In the genomic region with DNA sequence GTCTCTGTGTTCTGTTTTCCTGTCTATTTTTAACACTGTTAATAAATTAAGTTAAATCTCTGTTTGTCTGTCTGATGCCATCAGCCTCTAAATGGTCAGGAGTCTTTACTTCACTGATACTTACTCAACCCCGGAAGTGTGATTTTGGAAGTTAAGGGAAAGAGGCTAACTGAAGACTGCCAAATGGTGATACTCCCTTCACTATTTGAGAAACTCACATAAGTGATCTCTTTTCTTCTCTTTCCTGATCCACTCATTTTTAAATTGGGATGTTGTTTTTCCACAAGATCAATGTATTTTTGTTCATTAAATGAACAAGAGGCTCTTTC, we compare ENCODE assay signal across 15 cellular contexts. TPM values are rescaled to one million over a fixed set of nuclear protein-coding genes. Genes with fewer than 3 reads are reported as not detected.
DNase-seq lines count a peak whose midpoint lies in the region; ATAC-seq and TF ChIP-seq lines count a peak whose summit lies in the region.
"Had no signal": no experiment of that assay in that cellular context is flagged by ENCODE, and none has a peak within 500 bp of the region (broad histone marks: within the 10 kb centered on the region; RNA-seq: fewer than 3 reads in every experiment).

No MANE protein-coding gene starts in this region.

- H3K36me3 Mint-ChIP-seq in central memory CD8-positive, alpha-beta T cell (ENCODE audit: insufficient read depth) = peaks cover 7% of the 10 kb centered on the region

- H3K27me3 ChIP-seq in SK-N-SH (ENCODE audit: insufficient read depth) = no peaks in the 10 kb centered on the region
- no peaks in the 10 kb centered on the region for H3K27me3 ChIP-seq in thyroid gland

- no peak for TF ChIP-seq POLR2A in thyroid gland (IDR thresholded peaks at IDR 0.05)

- peak overlapping the region; percentile 68 for H3K4me3 Mint-ChIP-seq in central memory CD8-positive, alpha-beta T cell
- H3K4me3 Mint-ChIP-seq: endodermal cell had no signal

- H4K20me1 ChIP-seq in SK-N-SH (ENCODE audit: insufficient read depth) = no peaks in the 10 kb centered on the region

- H3K9me3 ChIP-seq in SK-N-SH = no peaks in the 10 kb centered on the region
- no peaks in the 10 kb centered on the region for H3K9me3 ChIP-seq in mesodermal cell (ENCODE audit: control insufficient read depth, low read length)
- no peaks in the 10 kb centered on the region for H3K9me3 ChIP-seq in thyroid gland

- TF ChIP-seq CTCF in SK-N-SH (IDR thresholded peaks at IDR 0.05) (no peak), thyroid gland (IDR thresholded peaks at IDR 0.05) (no peak)

- peaks cover 0 to 8% of the 10 kb centered on the region in 2 experiments; a peak in 1 of 4 replicates for H3K4me1 ChIP-seq in SK-N-SH (ENCODE audit: control insufficient read depth in 1 of 2, insufficient read depth in 2 of 2, low read depth in 1 of 2, low read length in 1 of 2)
- peaks cover 3% of the 10 kb centered on the region for H3K4me1 ChIP-seq in mesodermal cell (ENCODE audit: control insufficient read depth, insufficient read depth, low read length, poor library complexity, severe bottlenecking)
- H3K4me1 ChIP-seq in thyroid gland = peaks cover 0 to 3% of the 10 kb centered on the region in 2 donors

- H3K4me2 ChIP-seq in SK-N-SH = no peak overlapping the region

- no peaks in the 10 kb centered on the region for H3K79me2 ChIP-seq in SK-N-SH (ENCODE audit: insufficient read depth)

- no peak for TF ChIP-seq RAD21 in SK-N-SH (IDR thresholded peaks at IDR 0.05; ENCODE audit: low read length)

- H3K27ac Mint-ChIP-seq in central memory CD8-positive, alpha-beta T cell (ENCODE audit: low read depth) = peak overlapping the region; percentile 81
- H3K27ac Mint-ChIP-seq: endodermal cell had no signal

- no peaks in the 10 kb centered on the region for H3K36me3 ChIP-seq in SK-N-SH (replicated peaks in 1 of 2; ENCODE audit: control insufficient read depth in 1 of 2, insufficient read depth in 2 of 2, low read length in 1 of 2)
- no peaks in the 10 kb centered on the region for H3K36me3 ChIP-seq in mesodermal cell (ENCODE audit: control insufficient read depth, insufficient read depth, low read length)
- H3K36me3 ChIP-seq in thyroid gland = no peaks in the 10 kb centered on the region

- H3K4me1 Mint-ChIP-seq in central memory CD8-positive, alpha-beta T cell = peaks cover 39% of the 10 kb centered on the region

- DNase-seq in SK-N-SH (no peak), thyroid gland (no peak), ACHN (no peak), NCI-H1436 treated with DMSO at 0.1 percent for 48 hours (lab: John Stamatoyannopoulos, UW) (no peak)
- no peak for DNase-seq in central memory CD8-positive, alpha-beta T cell (ENCODE audit: low spot score in 2 of 2)
- DNase-seq: activated T-cell treated with anti-CD3 and anti-CD28 coated beads, Interleukin-2, amount 50 U/mL, for 48 hours; GDM1; KG1; NCI-H510A; stimulated activated naive CD4-positive, alpha-beta T cell treated with Interleukin-2 at 50 U/mL for 16 hours had no signal

- no peak for TF ChIP-seq EP300 in SK-N-SH (IDR thresholded peaks at IDR 0.05; ENCODE audit: borderline replicate concordance in 1 of 2, low read depth in 1 of 2, low read length in 1 of 2)

- peak overlapping the region; percentile 2; the same call in 1 of the 2 replicates for H2AFZ ChIP-seq in SK-N-SH (ENCODE audit: low read depth)

- H3K27me3 Mint-ChIP-seq in central memory CD8-positive, alpha-beta T cell = no peaks in the 10 kb centered on the region

- H3K27ac ChIP-seq in SK-N-SH (ENCODE audit: low read depth in 2 of 2, low read length in 1 of 2) (no peak overlapping the region), mesodermal cell (ENCODE audit: low read depth, low read length, severe bottlenecking) (peak overlapping the region; percentile 43), thyroid gland (peak overlapping the region; percentile 32 to 87 (median 59))
- H3K27ac ChIP-seq: 22Rv1 had no signal

- no peak for ATAC-seq in SK-N-SH treated with all-trans-retinoic acid at 6 μM for 48 hours
- no peak for ATAC-seq in central memory CD8-positive, alpha-beta T cell (replicated peaks; ENCODE audit: extremely low read depth, poor library complexity, severe bottlenecking)
- no peak for ATAC-seq in activated CD4-positive, CD25-positive, alpha-beta regulatory T cell treated with anti-CD3 and anti-CD28 coated beads, Interleukin-2, amount 50 U/mL, for 24 hours

- in situ Hi-C loops in ACHN (cut with HindIII; ENCODE audit: low pct_ligation_motif_present, low pct_unique_long_range_greater_than_20kb, low sequenced_read_pairs) = no loop called here

- 45% methylated on average over 1 of the region's 1 CpG for WGBS in SK-N-SH (ENCODE audit: low lambda C conversion rate)
- WGBS in mesodermal cell (ENCODE audit: insufficient coverage in 2 of 2), 2 experiments = 100% methylated on average over 1 of the region's 1 CpG; no CpG with 5 or more reads in 1 of the 2 experiments
- 60 to 70% methylated on average over 1 of the region's 1 CpG for WGBS in thyroid gland, 2 donors

- no peak overlapping the region for H3K4me3 ChIP-seq in SK-N-SH (ENCODE audit: low read depth in 2 of 2, low read length in 1 of 2)
- no peak overlapping the region for H3K4me3 ChIP-seq in mesodermal cell (ENCODE audit: extremely low read depth, insufficient read depth, low read length, poor library complexity, severe bottlenecking)
- no peak overlapping the region for H3K4me3 ChIP-seq in thyroid gland (replicated peaks in 1 of 3)

- no peaks in the 10 kb centered on the region for H3K9me2 ChIP-seq in SK-N-SH

- peaks cover 5% of the 10 kb centered on the region for H3K9me3 Mint-ChIP-seq in central memory CD8-positive, alpha-beta T cell
- H3K9me3 Mint-ChIP-seq: endodermal cell had no signal

- CTCF ChIA-PET in SK-N-SH (lab: Yijun Ruan, JAX) = no interaction called here

- no peak overlapping the region for H3K9ac ChIP-seq in SK-N-SH

- no peaks in the 10 kb centered on the region for H3F3A ChIP-seq in SK-N-SH (replicated peaks; ENCODE audit: insufficient read depth)

- intact Hi-C loops in thyroid gland (cut with DNase I) = no loop called here

- POLR2A ChIA-PET in SK-N-SH (lab: Yijun Ruan, JAX) = no interaction called here

TF ChIP-seq in SK-N-SH, 30 proteins besides CTCF, POLR2A, EP300 and RAD21 (continues in another document):
- TF ChIP-seq FOXM1 (IDR thresholded peaks at IDR 0.05; ENCODE audit: low read depth) (no peak), NRF1 (IDR thresholded peaks at IDR 0.05; ENCODE audit: low read depth, low read length) (no peak), SMC3 (IDR thresholded peaks at IDR 0.05; ENCODE audit: low read depth, low read length) (no peak), CHD2 (IDR thresholded peaks at IDR 0.05; ENCODE audit: low read length, partially characterized antibody) (no peak), USF1 (IDR thresholded peaks at IDR 0.05; ENCODE audit: borderline replicate concordance, low read depth) (no peak), TCF12 (IDR thresholded peaks at IDR 0.05) (no peak), TAF1 (IDR thresholded peaks at IDR 0.05; ENCODE audit: borderline replicate concordance, low read depth, low read length) (no peak), FOXJ3 (CRISPR knock-in tag; IDR thresholded peaks at IDR 0.05) (no peak), EZH2phosphoT487 (IDR thresholded peaks at IDR 0.05; ENCODE audit: borderline replicate concordance, low read depth) (no peak)

TF ChIP-seq in SK-N-SH treated with all-trans-retinoic acid at 6 μM for 48 hours, 23 proteins besides CTCF, POLR2A, EP300 and RAD21:
- TF ChIP-seq, protein P1, sequence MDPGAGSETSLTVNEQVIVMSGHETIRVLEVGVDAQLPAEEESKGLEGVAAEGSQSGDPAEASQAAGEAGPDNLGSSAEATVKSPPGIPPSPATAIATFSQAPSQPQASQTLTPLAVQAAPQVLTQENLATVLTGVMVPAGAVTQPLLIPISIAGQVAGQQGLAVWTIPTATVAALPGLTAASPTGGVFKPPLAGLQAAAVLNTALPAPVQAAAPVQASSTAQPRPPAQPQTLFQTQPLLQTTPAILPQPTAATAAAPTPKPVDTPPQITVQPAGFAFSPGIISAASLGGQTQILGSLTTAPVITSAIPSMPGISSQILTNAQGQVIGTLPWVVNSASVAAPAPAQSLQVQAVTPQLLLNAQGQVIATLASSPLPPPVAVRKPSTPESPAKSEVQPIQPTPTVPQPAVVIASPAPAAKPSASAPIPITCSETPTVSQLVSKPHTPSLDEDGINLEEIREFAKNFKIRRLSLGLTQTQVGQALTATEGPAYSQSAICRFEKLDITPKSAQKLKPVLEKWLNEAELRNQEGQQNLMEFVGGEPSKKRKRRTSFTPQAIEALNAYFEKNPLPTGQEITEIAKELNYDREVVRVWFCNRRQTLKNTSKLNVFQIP (CRISPR knock-in tag; IDR thresholded peaks at IDR 0.05; ENCODE audit: borderline replicate concordance, low read depth) = no peak
- TF ChIP-seq ZFP30 (CRISPR knock-in tag; IDR thresholded peaks at IDR 0.05) (no peak), ZNF565 (CRISPR knock-in tag; conservative IDR thresholded peaks at IDR 0.05; ENCODE audit: low read depth) (no peak), TOX (CRISPR knock-in tag; IDR thresholded peaks at IDR 0.05; ENCODE audit: borderline replicate concordance) (no peak), GLIS3 (CRISPR knock-in tag; IDR thresholded peaks at IDR 0.05) (no peak), PPARA (CRISPR knock-in tag; IDR thresholded peaks at IDR 0.05; ENCODE audit: borderline replicate concordance) (no peak)

RNA-seq across cellular contexts. Expression of gene CASP12, which starts 0.4 kb away (rescaled TPM):
- polyA plus RNA-seq in SK-N-SH (2012; rRNA removed) = not detected in 2 replicates
- not detected in 2 replicates for polyA plus RNA-seq in SK-N-SH (2012; cell fraction: cytosol; rRNA removed)
- polyA plus RNA-seq in SK-N-SH (2012; cell fraction: nucleus; rRNA removed) = not detected in 2 replicates
- polyA plus RNA-seq in mesodermal cell (2013, experiment 1 of 2) = 0.59 TPM
- polyA plus RNA-seq in mesodermal cell (2013, experiment 2 of 2) = 0.56 TPM
- 10 to 100 TPM in 1 of 4 donors, 1 to 10 TPM in 3; 1.3 to 26.1 (median 3.8) TPM for total RNA-seq in thyroid gland
- total RNA-seq: endodermal cell had no signal

Comparison
In these comparisons a context has a peak if more than half of its experiments do, and no peak if none do; other contexts are left out.
1. H3K27ac ChIP-seq: peak in mesodermal cell (single experiment) and thyroid gland (3 of 3); none in SK-N-SH (0 of 2).